Comparison of ENCODE assay signal across 2 cellular contexts in the genomic region with DNA sequence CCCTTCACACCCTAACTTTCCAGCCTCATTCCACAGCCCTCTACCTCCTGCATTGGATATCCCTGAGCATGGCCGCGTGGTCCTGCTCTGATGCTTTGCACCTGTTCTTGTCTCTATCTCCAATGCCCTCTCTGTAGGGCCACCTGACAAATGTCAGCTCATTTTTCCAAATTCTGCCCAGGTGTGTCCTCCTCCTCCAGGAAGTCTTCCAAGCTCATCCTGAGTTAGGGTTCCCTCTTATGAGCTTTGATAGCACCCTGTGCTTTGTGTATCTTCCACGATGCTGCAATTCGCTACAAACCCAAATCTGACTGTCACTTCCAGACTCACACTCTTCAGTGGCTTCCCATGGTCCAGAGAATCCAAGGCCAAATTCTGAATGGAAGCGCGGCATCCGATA.
TF ChIP-seq lines count a peak whose summit lies in the region.

No MANE protein-coding gene starts in this region.

TF ChIP-seq in K562, 482 proteins besides CTCF, POLR2A, EP300 and RAD21:
- TF ChIP-seq, protein P1, sequence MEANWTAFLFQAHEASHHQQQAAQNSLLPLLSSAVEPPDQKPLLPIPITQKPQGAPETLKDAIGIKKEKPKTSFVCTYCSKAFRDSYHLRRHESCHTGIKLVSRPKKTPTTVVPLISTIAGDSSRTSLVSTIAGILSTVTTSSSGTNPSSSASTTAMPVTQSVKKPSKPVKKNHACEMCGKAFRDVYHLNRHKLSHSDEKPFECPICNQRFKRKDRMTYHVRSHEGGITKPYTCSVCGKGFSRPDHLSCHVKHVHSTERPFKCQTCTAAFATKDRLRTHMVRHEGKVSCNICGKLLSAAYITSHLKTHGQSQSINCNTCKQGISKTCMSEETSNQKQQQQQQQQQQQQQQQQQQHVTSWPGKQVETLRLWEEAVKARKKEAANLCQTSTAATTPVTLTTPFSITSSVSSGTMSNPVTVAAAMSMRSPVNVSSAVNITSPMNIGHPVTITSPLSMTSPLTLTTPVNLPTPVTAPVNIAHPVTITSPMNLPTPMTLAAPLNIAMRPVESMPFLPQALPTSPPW (CRISPR knock-in tag; IDR thresholded peaks at IDR 0.05), result no peak
- no peak for TF ChIP-seq ZNF134 (CRISPR knock-in tag; conservative IDR thresholded peaks at IDR 0.05)
- TF ChIP-seq ZNF507 (tag; conservative IDR thresholded peaks at IDR 0.05), result no peak
- TF ChIP-seq ZFP36 (IDR thresholded peaks at IDR 0.05; ENCODE audit: low read depth, low read length, partially characterized antibody), result peak; percentile 90
- no peak for TF ChIP-seq ZNF124 (CRISPR knock-in tag; IDR thresholded peaks at IDR 0.05)
- TF ChIP-seq RBM14 (IDR thresholded peaks at IDR 0.05; ENCODE audit: borderline replicate concordance, insufficient read depth, low read depth, low read length), result no peak
- TF ChIP-seq ELF1 (tag; IDR thresholded peaks at IDR 0.05), result no peak
TF ChIP-seq in K562: peak in this region for 1.

TF ChIP-seq in HepG2, 621 proteins besides CTCF, POLR2A, EP300 and RAD21:
- TF ChIP-seq YY1 (IDR thresholded peaks at IDR 0.05; ENCODE audit: insufficient read depth, insufficient replicate concordance, low read depth, low read length), result no peak
- TF ChIP-seq, protein P2, sequence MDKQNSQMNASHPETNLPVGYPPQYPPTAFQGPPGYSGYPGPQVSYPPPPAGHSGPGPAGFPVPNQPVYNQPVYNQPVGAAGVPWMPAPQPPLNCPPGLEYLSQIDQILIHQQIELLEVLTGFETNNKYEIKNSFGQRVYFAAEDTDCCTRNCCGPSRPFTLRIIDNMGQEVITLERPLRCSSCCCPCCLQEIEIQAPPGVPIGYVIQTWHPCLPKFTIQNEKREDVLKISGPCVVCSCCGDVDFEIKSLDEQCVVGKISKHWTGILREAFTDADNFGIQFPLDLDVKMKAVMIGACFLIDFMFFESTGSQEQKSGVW (CRISPR knock-in tag; IDR thresholded peaks at IDR 0.05; ENCODE audit: borderline replicate concordance), result no peak
